In the genomic region with DNA sequence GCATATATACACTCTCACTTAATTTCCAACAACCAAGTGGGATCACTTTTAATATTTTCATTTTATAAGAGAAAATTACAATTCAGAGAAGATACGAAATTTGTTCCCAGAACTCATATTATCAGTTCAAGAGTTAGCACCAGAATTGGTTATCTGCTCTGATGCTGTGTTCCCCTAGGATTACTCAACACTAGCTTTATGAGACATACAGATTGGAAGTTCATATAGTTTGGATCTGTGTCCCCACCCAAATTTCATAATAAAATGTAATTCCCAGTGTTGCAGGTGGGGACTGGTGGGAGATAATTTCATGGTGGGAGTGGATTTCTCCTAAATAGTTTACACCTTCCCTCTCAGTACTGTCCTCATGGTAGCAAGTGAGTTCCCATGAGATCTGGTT, we compare ENCODE assay signal across 26 cellular contexts.
"Had no signal": no experiment of that assay in that cellular context is flagged by ENCODE, and none has a peak within 500 bp of the region (broad histone marks: within the 10 kb centered on the region; RNA-seq: fewer than 3 reads in every experiment).

No MANE protein-coding gene starts in this region.

- H3K27me3 ChIP-seq: ascending aorta, esophagus squamous epithelium had no signal

- H3K36me3 ChIP-seq: ascending aorta, esophagus squamous epithelium had no signal

- H3K4me1 ChIP-seq: ascending aorta, esophagus squamous epithelium had no signal

- H3K27ac ChIP-seq: ascending aorta, epithelial cell of prostate, esophagus squamous epithelium had no signal

- H3K9me3 ChIP-seq: ascending aorta, esophagus squamous epithelium had no signal

- H3K4me3 ChIP-seq: ascending aorta, esophagus squamous epithelium had no signal

- DNase-seq: activated CD4-positive, alpha-beta memory T cell treated with anti-CD3 and anti-CD28 coated beads, Interleukin-2, amount 10 ng/mL, durations not matched to agents 7 days and 5 days; activated CD4-positive, alpha-beta T cell treated with anti-CD3 and anti-CD28 coated beads for 36 hours; activated CD4-positive, alpha-beta T cell treated with anti-CD3 and anti-CD28 coated beads, Interleukin-2, amount 10 ng/mL, durations not matched to agents 24 days and 14 days; activated CD4-positive, CD25-positive, alpha-beta regulatory T cell; activated CD4-positive, CD25-positive, alpha-beta regulatory T cell treated with anti-CD3 and anti-CD28 coated beads, Interleukin-2, amount 50 U/mL, for 72 hours; activated CD8-positive, alpha-beta memory T cell treated with anti-CD3 and anti-CD28 coated beads, Interleukin-2, amount 50 U/mL, for 48 hours; activated gamma-delta T cell; activated naive CD4-positive, alpha-beta T cell; activated naive CD4-positive, alpha-beta T cell treated with anti-CD3 and anti-CD28 coated beads, Interleukin-2, amount 10 ng/mL, durations not matched to agents 7 days and 5 days; activated naive CD8-positive, alpha-beta T cell treated with anti-CD3 and anti-CD28 coated beads, Interleukin-2, amount 10 ng/mL, durations not matched to agents 7 days and 5 days; activated T-cell treated with anti-CD3 and anti-CD28 coated beads for 4 hours; activated T-cell treated with anti-CD3 and anti-CD28 coated beads, Interleukin-2, amount 50 U/mL, for 24 hours; activated T-cell treated with anti-CD3 and anti-CD28 coated beads, Interleukin-2, amount 50 U/mL, for 72 hours; caudate nucleus; cortex of kidney; dermis blood vessel endothelial cell; effector CD4-positive, alpha-beta T cell; effector memory CD8-positive, alpha-beta T cell; esophagus squamous epithelium; head of caudate nucleus; T-helper 1 cell; T-helper 17 cell; T1000 had no signal

- ATAC-seq: activated CD4-positive, alpha-beta T cell treated with anti-CD3 and anti-CD28 coated beads for 36 hours; activated naive CD4-positive, alpha-beta T cell treated with anti-CD3 and anti-CD28 coated beads, Interleukin-2, amount 50 U/mL, for 72 hours; activated T-cell treated with anti-CD3 and anti-CD28 coated beads, Interleukin-2, amount 50 U/mL, for 72 hours; effector memory CD8-positive, alpha-beta T cell; T-helper 17 cell had no signal
